In genomic region chr2:239939736-239940483, GRCh38 we compare ENCODE assay signal across 15 cellular contexts.
DNase-seq lines count a peak whose midpoint lies in the region; ATAC-seq and TF ChIP-seq lines count a peak whose summit lies in the region.
"Had no signal": no experiment of that assay in that cellular context is flagged by ENCODE, and none has a peak within 500 bp of the region (broad histone marks: within the 10 kb centered on the region; RNA-seq: fewer than 3 reads in every experiment).

No MANE protein-coding gene starts in this region.

- H3K4me1 Mint-ChIP-seq in H9: peaks cover 0 to under 1% of the 10 kb centered on the region in 2 experiments; a peak in 2 of 4 replicates
- peaks cover under 1% of the 10 kb centered on the region for H3K4me1 Mint-ChIP-seq in activated T-helper 17 cell treated with anti-CD3 and anti-CD28 coated beads, Interleukin-2, amount 50 U/mL, for 72 hours

- no peaks in the 10 kb centered on the region for H3K79me1 ChIP-seq in H9 (ENCODE audit: insufficient read depth, low read depth, low read length, poor library complexity, severe bottlenecking)

- H3K27me3 ChIP-seq in H9 (ENCODE audit: insufficient read depth, low read length) (no peaks in the 10 kb centered on the region), right cardiac atrium (ENCODE audit: control insufficient read depth, insufficient read depth) (no peaks in the 10 kb centered on the region), sigmoid colon (no peaks in the 10 kb centered on the region)
- H3K27me3 ChIP-seq: hepatocyte had no signal

- H3K23ac ChIP-seq in H9 (ENCODE audit: insufficient read length, low read depth, low read length): no peak overlapping the region

- no peaks in the 10 kb centered on the region for H3K79me2 ChIP-seq in H9 (ENCODE audit: insufficient read depth, low read length)
- H3K79me2 ChIP-seq: hepatocyte had no signal

- no peak overlapping the region for H3K4me3 Mint-ChIP-seq in H9
- H3K4me3 Mint-ChIP-seq in activated T-helper 17 cell treated with anti-CD3 and anti-CD28 coated beads, Interleukin-2, amount 50 U/mL, for 72 hours: no peak overlapping the region
- H3K4me3 Mint-ChIP-seq: effector memory CD8-positive, alpha-beta T cell had no signal

- H3K36me3 ChIP-seq in sigmoid colon: no peaks in the 10 kb centered on the region

- TF ChIP-seq POLR2A in sigmoid colon (IDR thresholded peaks at IDR 0.05): no peak

- H3K14ac ChIP-seq in H9 (ENCODE audit: insufficient read depth, low read length): no peak overlapping the region; the same call in 1 of the 2 replicates

- H2BK15ac ChIP-seq in H9 (ENCODE audit: low read depth, low read length): no peak overlapping the region

- TF ChIP-seq CTCF in H9 (conservative IDR thresholded peaks at IDR 0.05) (no peak), sigmoid colon (IDR thresholded peaks at IDR 0.05) (no peak)

- H3T11ph ChIP-seq in H9 (ENCODE audit: low read length): no peak overlapping the region

- H4K8ac ChIP-seq in H9 (replicated peaks; ENCODE audit: insufficient read length, low read depth, low read length): no peak overlapping the region

- peaks cover 6% of the 10 kb centered on the region for H3K27me3 Mint-ChIP-seq in H9 (ENCODE audit: low read depth)
- H3K27me3 Mint-ChIP-seq in activated T-helper 17 cell treated with anti-CD3 and anti-CD28 coated beads, Interleukin-2, amount 50 U/mL, for 72 hours: no peaks in the 10 kb centered on the region
- H3K27me3 Mint-ChIP-seq: effector memory CD8-positive, alpha-beta T cell had no signal

- no peaks in the 10 kb centered on the region for H3K23me2 ChIP-seq in H9 (ENCODE audit: insufficient read length, low read depth, low read length, poor library complexity, severe bottlenecking)

- H3K4ac ChIP-seq in H9 (ENCODE audit: low read depth, low read length): no peak overlapping the region

- H3K4me1 ChIP-seq in H9 (ENCODE audit: insufficient read depth, low read length) (no peaks in the 10 kb centered on the region), right cardiac atrium (ENCODE audit: control insufficient read depth, insufficient read depth, low read length) (peaks cover 2% of the 10 kb centered on the region), sigmoid colon (peaks cover 0 to 17% (median 11%) of the 10 kb centered on the region in 4 donors)

- H2BK12ac ChIP-seq in H9 (ENCODE audit: insufficient read length, low read depth, low read length): no peak overlapping the region

- TF ChIP-seq EP300 in sigmoid colon (IDR thresholded peaks at IDR 0.05): no peak

- H3K9me3 ChIP-seq in H9 (ENCODE audit: control insufficient read depth, low read depth, low read length) (no peaks in the 10 kb centered on the region), right cardiac atrium (ENCODE audit: control insufficient read depth, low read length) (no peaks in the 10 kb centered on the region), sigmoid colon (no peaks in the 10 kb centered on the region)

- no peak overlapping the region for H2BK5ac ChIP-seq in H9 (ENCODE audit: insufficient read length, low read length)

- no peak overlapping the region for H4K5ac ChIP-seq in H9 (ENCODE audit: insufficient read length, low read depth, low read length)

- H4K91ac ChIP-seq in H9 (ENCODE audit: insufficient read length, low read depth, low read length): no peak overlapping the region

- H3K4me3 ChIP-seq in right cardiac atrium (ENCODE audit: low read length) (no peak overlapping the region), sigmoid colon (no peak overlapping the region)
- H3K4me3 ChIP-seq: hepatocyte had no signal

- WGBS in H9 (ENCODE audit: extremely low coverage, insufficient read length, low lambda C conversion rate): no CpG with 5 or more reads among the region's 14 CpGs
- WGBS in right cardiac atrium: 67% methylated on average over 14 of the region's 14 CpGs
- WGBS in sigmoid colon, 2 donors: 82 to 83% methylated on average over 14 of the region's 14 CpGs

- H3K9ac ChIP-seq in H9 (ENCODE audit: extremely low read depth, insufficient read length, low read length): no peak overlapping the region

- no peak overlapping the region for H3K4me2 ChIP-seq in H9 (ENCODE audit: insufficient read depth, insufficient read length, low read length)
- H3K4me2 ChIP-seq: hepatocyte had no signal

- H3K27ac ChIP-seq in H9 (ENCODE audit: insufficient read length, low read depth, low read length) (no peak overlapping the region), right cardiac atrium (ENCODE audit: low read length) (no peak overlapping the region), sigmoid colon (no peak overlapping the region)
- H3K27ac ChIP-seq: hepatocyte, RWPE1 had no signal

- no peak overlapping the region for H3K18ac ChIP-seq in H9 (ENCODE audit: insufficient read length, low read depth, low read length)

- peak; percentile 14 for DNase-seq in H9
- peak in 1 of 3 donors; percentile 67 for DNase-seq in right cardiac atrium
- DNase-seq in sigmoid colon: peak; percentile 50
- DNase-seq in iPS-NIHi7 (ENCODE audit: extremely low spot score): no peak
- DNase-seq in nucleus accumbens (lab: John Stamatoyannopoulos, UW): no peak
- DNase-seq: activated CD4-positive, alpha-beta T cell treated with anti-CD3 and anti-CD28 coated beads, Interleukin-2, amount 50 U/mL, for 1 hour; amniotic stem cell; Calu3; effector memory CD8-positive, alpha-beta T cell; NCI-H187 treated with DMSO at 0.1 percent for 48 hours; stimulated activated CD4-positive, alpha-beta T cell treated with anti-CD3 and anti-CD28 coated beads, Interleukin-2, amount 100 ng/mL, for 48 hours had no signal

- H2BK20ac ChIP-seq in H9 (ENCODE audit: low read depth, low read length, poor library complexity, severe bottlenecking): no peak overlapping the region

- H2BK120ac ChIP-seq in H9 (ENCODE audit: low read depth, low read length, poor library complexity, severe bottlenecking): no peak overlapping the region

- H3K27ac Mint-ChIP-seq in H9: no peak overlapping the region
- H3K27ac Mint-ChIP-seq in activated T-helper 17 cell treated with anti-CD3 and anti-CD28 coated beads, Interleukin-2, amount 50 U/mL, for 72 hours: peak overlapping the region; percentile 62
- H3K27ac Mint-ChIP-seq: effector memory CD8-positive, alpha-beta T cell had no signal

- H3K56ac ChIP-seq in H9 (ENCODE audit: insufficient read length, low read depth, low read length): no peak overlapping the region

- H2AFZ ChIP-seq in H9 (ENCODE audit: low read length): no peak overlapping the region
- H2AFZ ChIP-seq: hepatocyte had no signal

- intact Hi-C loops in right cardiac atrium (cut with DNase I): loop anchor here in 1 of 4 donors (10.0 kb wide), 1 partner anchor 45 kb away; no protein-coding TSS in a partner anchor
- intact Hi-C loops in sigmoid colon (cut with DNase I): no loop called here

- H2AK5ac ChIP-seq in H9 (ENCODE audit: insufficient read length, low read length): no peak overlapping the region

- no peaks in the 10 kb centered on the region for H3K36me3 Mint-ChIP-seq in H9 (ENCODE audit: insufficient read depth in 1 of 3, low read depth in 3 of 3)
- no peaks in the 10 kb centered on the region for H3K36me3 Mint-ChIP-seq in activated T-helper 17 cell treated with anti-CD3 and anti-CD28 coated beads, Interleukin-2, amount 50 U/mL, for 72 hours (ENCODE audit: low read depth)

- no peaks in the 10 kb centered on the region for H3K9me3 Mint-ChIP-seq in H9
- no peaks in the 10 kb centered on the region for H3K9me3 Mint-ChIP-seq in activated T-helper 17 cell treated with anti-CD3 and anti-CD28 coated beads, Interleukin-2, amount 50 U/mL, for 72 hours
- H3K9me3 Mint-ChIP-seq: effector memory CD8-positive, alpha-beta T cell had no signal

- no peaks in the 10 kb centered on the region for H4K20me1 ChIP-seq in H9 (ENCODE audit: control insufficient read depth, insufficient read depth, insufficient read length)

- ATAC-seq in activated T-helper 17 cell treated with anti-CD3 and anti-CD28 coated beads, Interleukin-2, amount 50 U/mL, for 72 hours (replicated peaks): no peak
- ATAC-seq in right cardiac atrium (peak; percentile 41 to 74), GM19035 (IDR thresholded peaks at IDR 0.05; ENCODE audit: unreplicated experiment) (no peak)
- ATAC-seq: effector memory CD8-positive, alpha-beta T cell had no signal

Comparison
In these comparisons a context has a peak if more than half of its experiments do, and no peak if none do; other contexts are left out.
1. DNase-seq: peak in H9 (single experiment) and sigmoid colon (single experiment); none in iPS-NIHi7 (single experiment) and nucleus accumbens (0 of 56).
2. ATAC-seq: peak in right cardiac atrium (2 of 2); none in activated T-helper 17 cell treated with anti-CD3 and anti-CD28 coated beads, Interleukin-2, amount 50 U/mL, for 72 hours (single experiment) and GM19035 (single experiment).